16 cellular contexts compared by ENCODE assay signal in genomic region chr10:88820990-88821389, GRCh38. TPM values are rescaled to one million over a fixed set of nuclear protein-coding genes. Genes with fewer than 3 reads are reported as not detected.
DNase-seq lines count a peak whose midpoint lies in the region; ATAC-seq, FAIRE-seq and TF ChIP-seq lines count a peak whose summit lies in the region.
"Had no signal": no experiment of that assay in that cellular context is flagged by ENCODE, and none has a peak within 500 bp of the region (broad histone marks: within the 10 kb centered on the region; RNA-seq: fewer than 3 reads in every experiment).

No MANE protein-coding gene starts in this region.

- DNase-seq in AG20443 (ENCODE audit: low spot score), result peak; percentile 37
- peak; percentile 3 for DNase-seq in HT1080 (ENCODE audit: low read depth)
- DNase-seq in astrocyte of the spinal cord (ENCODE audit: low read depth, low spot score), result peak; percentile 65
- no peak for DNase-seq in stimulated activated CD4-positive, alpha-beta T cell treated with anti-CD3 and anti-CD28 coated beads, Interleukin-1b, Interleukin-23, amount 100 ng/mL, for 48 hours
- DNase-seq: activated naive CD8-positive, alpha-beta T cell treated with anti-CD3 and anti-CD28 coated beads for 36 hours; Calu3; effector CD8-positive, alpha-beta T cell; H9; midbrain had no signal

- peak; percentile 69 for FAIRE-seq in islet of Langerhans (lab: Jason Lieb, UNC)
- FAIRE-seq: GM12892 had no signal

- no peak for TF ChIP-seq CTCF in astrocyte of the spinal cord (IDR thresholded peaks at IDR 0.05; ENCODE audit: low read depth, low read length)

- no peak overlapping the region for H3K4me3 ChIP-seq in astrocyte of the spinal cord (ENCODE audit: low read depth, low read length)

- in situ Hi-C loops in astrocyte of the spinal cord (cut with HindIII; ENCODE audit: low sequenced_read_pairs), result no loop called here

- no peak for ATAC-seq in HG02870 (IDR thresholded peaks at IDR 0.05; ENCODE audit: unreplicated experiment)
- no peak for ATAC-seq in GM18519 (IDR thresholded peaks at IDR 0.05; ENCODE audit: low FRiP score, unreplicated experiment)
- ATAC-seq in HG03039 (IDR thresholded peaks at IDR 0.05; ENCODE audit: unreplicated experiment), result no peak

RNA-seq across cellular contexts. Expression of gene LIPM, which starts 18.5 kb away (rescaled TPM):
- not detected in 2 replicates for total RNA-seq in HT1080 (2014; rRNA removed; shearing (Covaris generic))
- polyA plus RNA-seq in HT1080 (2015; cell fraction: cytosol; rRNA removed), result not detected in 2 replicates
- not detected in 2 replicates for polyA plus RNA-seq in HT1080 (2015; cell fraction: nucleus; rRNA removed)
- total RNA-seq: activated CD8-positive, alpha-beta memory T cell treated with anti-CD3 and anti-CD28 coated beads for 36 hours; activated naive CD8-positive, alpha-beta T cell treated with anti-CD3 and anti-CD28 coated beads for 36 hours; Calu3; H9; progenitor cell of endocrine pancreas had no signal

RNA-seq across cellular contexts. Expression of gene ANKRD22, which starts 30.7 kb away (rescaled TPM):
- 0.16 and 0.87 TPM in 2 replicates for total RNA-seq in HT1080 (2014; rRNA removed; shearing (Covaris generic))
- polyA plus RNA-seq in HT1080 (2015; cell fraction: cytosol; rRNA removed), result 0.09 and 0.19 TPM in 2 replicates
- polyA plus RNA-seq in HT1080 (2015; cell fraction: nucleus; rRNA removed), result 0.08 and 0.25 TPM in 2 replicates
- total RNA-seq: activated naive CD8-positive, alpha-beta T cell treated with anti-CD3 and anti-CD28 coated beads for 36 hours; H9; progenitor cell of endocrine pancreas had no signal

RNA-seq across cellular contexts. Expression of gene STAMBPL1, which starts 59.1 kb away (rescaled TPM):
- total RNA-seq in HT1080 (2014; rRNA removed; shearing (Covaris generic)), result 33.5 and 41.5 TPM in 2 replicates
- 17.4 and 18.0 TPM in 2 replicates for polyA plus RNA-seq in HT1080 (2015; cell fraction: cytosol; rRNA removed)
- 19.9 and 20.5 TPM in 2 replicates for polyA plus RNA-seq in HT1080 (2015; cell fraction: nucleus; rRNA removed)
